ENCODE assay signal across 1 cellular context in the genomic region with DNA sequence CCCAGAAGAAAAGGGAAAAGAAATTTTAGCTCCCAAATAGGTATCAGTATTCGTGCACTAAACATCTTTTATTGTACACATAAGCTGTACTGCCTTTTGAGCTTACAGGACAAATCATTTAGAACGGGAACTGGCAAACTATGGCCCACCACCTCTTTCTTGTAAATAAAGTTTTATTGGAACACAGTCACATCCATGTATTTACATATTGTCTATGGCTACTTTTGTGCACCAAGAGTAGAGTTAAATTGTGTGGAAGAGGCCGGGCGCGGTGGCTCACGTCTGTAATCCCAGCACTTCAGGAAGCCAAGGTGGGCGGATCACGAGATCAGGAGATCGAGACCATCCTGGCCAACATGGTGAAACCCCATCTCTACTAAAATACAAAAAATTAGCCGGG.
TF ChIP-seq lines count a peak whose summit lies in the region.

No MANE protein-coding gene starts in this region.

TF ChIP-seq in HepG2, 621 proteins besides CTCF, POLR2A, EP300 and RAD21:
- TF ChIP-seq HOXA7 (CRISPR knock-in tag; IDR thresholded peaks at IDR 0.05) = no peak
- TF ChIP-seq FOXK1 (CRISPR knock-in tag; IDR thresholded peaks at IDR 0.05; ENCODE audit: borderline replicate concordance, low read depth) = no peak
- TF ChIP-seq ZNF782 (CRISPR knock-in tag; IDR thresholded peaks at IDR 0.05; ENCODE audit: borderline replicate concordance) = no peak
- TF ChIP-seq, protein P1, sequence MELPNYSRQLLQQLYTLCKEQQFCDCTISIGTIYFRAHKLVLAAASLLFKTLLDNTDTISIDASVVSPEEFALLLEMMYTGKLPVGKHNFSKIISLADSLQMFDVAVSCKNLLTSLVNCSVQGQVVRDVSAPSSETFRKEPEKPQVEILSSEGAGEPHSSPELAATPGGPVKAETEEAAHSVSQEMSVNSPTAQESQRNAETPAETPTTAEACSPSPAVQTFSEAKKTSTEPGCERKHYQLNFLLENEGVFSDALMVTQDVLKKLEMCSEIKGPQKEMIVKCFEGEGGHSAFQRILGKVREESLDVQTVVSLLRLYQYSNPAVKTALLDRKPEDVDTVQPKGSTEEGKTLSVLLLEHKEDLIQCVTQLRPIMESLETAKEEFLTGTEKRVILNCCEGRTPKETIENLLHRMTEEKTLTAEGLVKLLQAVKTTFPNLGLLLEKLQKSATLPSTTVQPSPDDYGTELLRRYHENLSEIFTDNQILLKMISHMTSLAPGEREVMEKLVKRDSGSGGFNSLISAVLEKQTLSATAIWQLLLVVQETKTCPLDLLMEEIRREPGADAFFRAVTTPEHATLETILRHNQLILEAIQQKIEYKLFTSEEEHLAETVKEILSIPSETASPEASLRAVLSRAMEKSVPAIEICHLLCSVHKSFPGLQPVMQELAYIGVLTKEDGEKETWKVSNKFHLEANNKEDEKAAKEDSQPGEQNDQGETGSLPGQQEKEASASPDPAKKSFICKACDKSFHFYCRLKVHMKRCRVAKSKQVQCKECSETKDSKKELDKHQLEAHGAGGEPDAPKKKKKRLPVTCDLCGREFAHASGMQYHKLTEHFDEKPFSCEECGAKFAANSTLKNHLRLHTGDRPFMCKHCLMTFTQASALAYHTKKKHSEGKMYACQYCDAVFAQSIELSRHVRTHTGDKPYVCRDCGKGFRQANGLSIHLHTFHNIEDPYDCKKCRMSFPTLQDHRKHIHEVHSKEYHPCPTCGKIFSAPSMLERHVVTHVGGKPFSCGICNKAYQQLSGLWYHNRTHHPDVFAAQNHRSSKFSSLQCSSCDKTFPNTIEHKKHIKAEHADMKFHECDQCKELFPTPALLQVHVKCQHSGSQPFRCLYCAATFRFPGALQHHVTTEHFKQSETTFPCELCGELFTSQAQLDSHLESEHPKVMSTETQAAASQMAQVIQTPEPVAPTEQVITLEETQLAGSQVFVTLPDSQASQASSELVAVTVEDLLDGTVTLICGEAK (IDR thresholded peaks at IDR 0.05) = 0 out of 2 replicates have a peak, but pooled peaks have one; percentile 20
- TF ChIP-seq, protein P1 (CRISPR knock-in tag; IDR thresholded peaks at IDR 0.05) = peak; percentile 94
- TF ChIP-seq TOPORS (CRISPR knock-in tag; IDR thresholded peaks at IDR 0.05) = no peak
- no peak for TF ChIP-seq MIER2 (CRISPR knock-in tag; IDR thresholded peaks at IDR 0.05)
- no peak for TF ChIP-seq JUND (CRISPR knock-in tag; IDR thresholded peaks at IDR 0.05)
